Comparison of ENCODE assay signal across 9 cellular contexts in genomic region chr2:183125659-183126341, GRCh38. TPM values are rescaled to one million over a fixed set of nuclear protein-coding genes. Genes with fewer than 3 reads are reported as not detected.
A peak's percentile ranks its signal among the peaks of the same experiment; 100 is the strongest.
DNase-seq lines count a peak whose midpoint lies in the region; ATAC-seq and TF ChIP-seq lines count a peak whose summit lies in the region.
"Had no signal": no experiment of that assay in that cellular context is flagged by ENCODE, and none has a peak within 500 bp of the region (broad histone marks: within the 10 kb centered on the region; RNA-seq: fewer than 3 reads in every experiment).

No MANE protein-coding gene starts in this region.

- H3K4me1 Mint-ChIP-seq in Caco-2 (ENCODE audit: low read depth, unreplicated experiment): peaks cover 14% of the 10 kb centered on the region
- peaks cover 28% of the 10 kb centered on the region for H3K4me1 Mint-ChIP-seq in activated naive CD8-positive, alpha-beta T cell treated with anti-CD3 and anti-CD28 coated beads, Interleukin-2, amount 10 ng/mL, durations not matched to agents 7 days and 5 days
- peaks cover 21% of the 10 kb centered on the region for H3K4me1 Mint-ChIP-seq in mesothelial cell of epicardium

- H3K27ac Mint-ChIP-seq in Caco-2 (ENCODE audit: unreplicated experiment) (peak overlapping the region; percentile 98), mesothelial cell of epicardium (peak overlapping the region; percentile 16)
- H3K27ac Mint-ChIP-seq in activated naive CD8-positive, alpha-beta T cell treated with anti-CD3 and anti-CD28 coated beads, Interleukin-2, amount 10 ng/mL, durations not matched to agents 7 days and 5 days: peak overlapping the region; percentile 68

- WGBS in HUES64: 71% methylated on average over 11 of the region's 11 CpGs
- 77 to 79% methylated on average over 11 of the region's 11 CpGs for WGBS in thyroid gland, 2 donors

- H3K9me3 ChIP-seq in Caco-2: no peaks in the 10 kb centered on the region
- H3K9me3 ChIP-seq in HUES64 (ENCODE audit: insufficient read depth, low read depth, low read length): no peaks in the 10 kb centered on the region
- no peaks in the 10 kb centered on the region for H3K9me3 ChIP-seq in thyroid gland

- peak overlapping the region; percentile 96 for H3K4me3 Mint-ChIP-seq in Caco-2 (ENCODE audit: unreplicated experiment)
- H3K4me3 Mint-ChIP-seq in activated naive CD8-positive, alpha-beta T cell treated with anti-CD3 and anti-CD28 coated beads, Interleukin-2, amount 10 ng/mL, durations not matched to agents 7 days and 5 days: peak overlapping the region; percentile 95
- peak overlapping the region; percentile 96 for H3K4me3 Mint-ChIP-seq in mesothelial cell of epicardium

- DNase-seq in Caco-2 (no peak), mesothelial cell of epicardium (ENCODE audit: low spot score in 2 of 2, unreplicated experiment in 2 of 2) (no peak), nucleus accumbens (lab: John Stamatoyannopoulos, UW) (no peak), NOMO-1 (lab: John Stamatoyannopoulos, UW; ENCODE audit: unreplicated experiment in 2 of 2) (no peak), NCI-H2171 (lab: John Stamatoyannopoulos, UW) (no peak), thyroid gland (no peak)
- no peak for DNase-seq in activated naive CD8-positive, alpha-beta T cell treated with anti-CD3 and anti-CD28 coated beads, Interleukin-2, amount 10 ng/mL, durations not matched to agents 7 days and 5 days
- DNase-seq: activated effector memory CD4-positive, alpha-beta T cell treated with anti-CD3 and anti-CD28 coated beads, Interleukin-2, amount 50 U/mL, for 16 hours had no signal

- H3K36me3 Mint-ChIP-seq in Caco-2 (ENCODE audit: insufficient read depth, unreplicated experiment) (peaks cover 30% of the 10 kb centered on the region), mesothelial cell of epicardium (peaks cover under 1% of the 10 kb centered on the region)
- peaks cover 9% of the 10 kb centered on the region for H3K36me3 Mint-ChIP-seq in activated naive CD8-positive, alpha-beta T cell treated with anti-CD3 and anti-CD28 coated beads, Interleukin-2, amount 10 ng/mL, durations not matched to agents 7 days and 5 days

- no TSS peak for BruUV-seq in Caco-2 (replicated peaks; lab: Mats Ljungman, UMichigan)

- H3K27me3 Mint-ChIP-seq in Caco-2 (ENCODE audit: insufficient read depth, unreplicated experiment) (no peaks in the 10 kb centered on the region), mesothelial cell of epicardium (ENCODE audit: low read depth) (no peaks in the 10 kb centered on the region)
- H3K27me3 Mint-ChIP-seq in activated naive CD8-positive, alpha-beta T cell treated with anti-CD3 and anti-CD28 coated beads, Interleukin-2, amount 10 ng/mL, durations not matched to agents 7 days and 5 days: no peaks in the 10 kb centered on the region

- peak overlapping the region; percentile 73 for H3K4me3 ChIP-seq in Caco-2 (ENCODE audit: low read depth, low read length)
- H3K4me3 ChIP-seq in HUES64 (ENCODE audit: low read length): peak overlapping the region; percentile 73
- H3K4me3 ChIP-seq in thyroid gland (replicated peaks in 1 of 3): no peak overlapping the region

- no peaks in the 10 kb centered on the region for H3K27me3 ChIP-seq in Caco-2 (replicated peaks; ENCODE audit: control insufficient read depth, insufficient read depth, low read length)
- H3K27me3 ChIP-seq in HUES64 (ENCODE audit: insufficient read depth, low read length): no peaks in the 10 kb centered on the region
- no peaks in the 10 kb centered on the region for H3K27me3 ChIP-seq in thyroid gland

- no peak for ATAC-seq in activated naive CD8-positive, alpha-beta T cell treated with anti-CD3 and anti-CD28 coated beads, Interleukin-2, amount 10 ng/mL, durations not matched to agents 7 days and 5 days (ENCODE audit: low read depth)

- TF ChIP-seq POLR2A in thyroid gland (IDR thresholded peaks at IDR 0.05): no peak

- intact Hi-C loops in Caco-2 (cut with micrococcal nuclease; ENCODE audit: unreplicated experiment) (no loop called here), thyroid gland (cut with DNase I) (no loop called here)

- H3K36me3 ChIP-seq in Caco-2 (ENCODE audit: control insufficient read depth, insufficient read depth, low read length) (no peaks in the 10 kb centered on the region), HUES64 (ENCODE audit: insufficient read depth, low read length) (peaks cover 28% of the 10 kb centered on the region), thyroid gland (no peaks in the 10 kb centered on the region)

- CTCF ChIA-PET in Caco-2 (lab: Charles Lee): no interaction called here

- 0 out of 2 replicates have a peak, but pooled peaks cover 5% of the 10 kb centered on the region for H3K4me1 ChIP-seq in Caco-2
- H3K4me1 ChIP-seq in HUES64 (ENCODE audit: insufficient read depth, low read length): peaks cover 8% of the 10 kb centered on the region
- H3K4me1 ChIP-seq in thyroid gland: peaks cover 0 to 6% of the 10 kb centered on the region in 2 donors

- peak overlapping the region; percentile 92 for H3K9ac ChIP-seq in HUES64 (ENCODE audit: low read depth, low read length)

- H3K9me3 Mint-ChIP-seq in Caco-2 (ENCODE audit: unreplicated experiment): no peaks in the 10 kb centered on the region
- no peaks in the 10 kb centered on the region for H3K9me3 Mint-ChIP-seq in activated naive CD8-positive, alpha-beta T cell treated with anti-CD3 and anti-CD28 coated beads, Interleukin-2, amount 10 ng/mL, durations not matched to agents 7 days and 5 days
- no peaks in the 10 kb centered on the region for H3K9me3 Mint-ChIP-seq in mesothelial cell of epicardium

- no peak for TF ChIP-seq CTCF in Caco-2 (IDR thresholded peaks at IDR 0.05; ENCODE audit: insufficient read depth in 1 of 2, low read depth in 1 of 2, low read length in 1 of 2, severe bottlenecking in 1 of 2, unreplicated experiment in 1 of 2)
- TF ChIP-seq CTCF in mesothelial cell of epicardium (IDR thresholded peaks at IDR 0.05; ENCODE audit: unreplicated experiment): no peak
- no peak for TF ChIP-seq CTCF in thyroid gland (IDR thresholded peaks at IDR 0.05)

- POLR2A ChIA-PET in Caco-2 (lab: Charles Lee): no interaction called here
- POLR2A ChIA-PET in activated naive CD8-positive, alpha-beta T cell treated with anti-CD3 and anti-CD28 coated beads, Interleukin-2, amount 10 ng/mL, durations not matched to agents 7 days and 5 days (lab: Charles Lee): no interaction called here

- no peak overlapping the region for H3K27ac ChIP-seq in HUES64 (ENCODE audit: low read depth, low read length)
- no peak overlapping the region for H3K27ac ChIP-seq in thyroid gland

RNA-seq across cellular contexts. Expression of gene NUP35, which starts 1.6 kb away (rescaled TPM):
- total RNA-seq in Caco-2 (2022) (34.7 and 36.1 TPM in 2 replicates), mesothelial cell of epicardium (17.0 to 22.6 TPM (median 19.8 TPM) in 3 replicates), thyroid gland (10 to 100 TPM; 13.7 to 19.1 (median 17.2) TPM)
- 34.7 TPM for polyA plus RNA-seq in HUES64 (2013, experiment 1 of 2)
- polyA plus RNA-seq in HUES64 (2013, experiment 2 of 2): 34.0 TPM
- total RNA-seq in activated naive CD8-positive, alpha-beta T cell treated with anti-CD3 and anti-CD28 coated beads, Interleukin-2, amount 10 ng/mL, durations not matched to agents 7 days and 5 days: 10 to 100 TPM; 20.1 to 21.4 TPM

RNA-seq across cellular contexts. Expression of gene DUSP19, which starts 47.3 kb away (rescaled TPM):
- 3.6 and 3.9 TPM in 2 replicates for total RNA-seq in Caco-2 (2022)
- 0.55 TPM for polyA plus RNA-seq in HUES64 (2013, experiment 1 of 2)
- polyA plus RNA-seq in HUES64 (2013, experiment 2 of 2): 0.70 TPM
- 1 to 10 TPM; 1.7 to 1.8 TPM for total RNA-seq in activated naive CD8-positive, alpha-beta T cell treated with anti-CD3 and anti-CD28 coated beads, Interleukin-2, amount 10 ng/mL, durations not matched to agents 7 days and 5 days
- total RNA-seq in mesothelial cell of epicardium: 3.5 to 4.3 TPM (median 4.3 TPM) in 3 replicates
- total RNA-seq in thyroid gland: 1 to 10 TPM; 3.2 to 5.9 (median 3.7) TPM

Comparison
In these comparisons a context has a peak if more than half of its experiments do, and no peak if none do; other contexts are left out.
1. H3K4me3 ChIP-seq: peak in Caco-2 (single experiment) and HUES64 (single experiment); none in thyroid gland (0 of 3).
2. H3K27ac Mint-ChIP-seq: peak in every context shown above with its lines; median percentile 98 in Caco-2; 68 in activated naive CD8-positive, alpha-beta T cell treated with anti-CD3 and anti-CD28 coated beads, Interleukin-2, amount 10 ng/mL, durations not matched to agents 7 days and 5 days; 16 in mesothelial cell of epicardium.
3. Peak in every context shown above with its lines, with median percentiles within 50 percentile points of each other: H3K4me3 Mint-ChIP-seq.